ENCODE assay signal across 1 cellular context in genomic region chr2:43178055-43178598, GRCh38.
TF ChIP-seq lines count a peak whose summit lies in the region.

No MANE protein-coding gene starts in this region.

TF ChIP-seq in H1, 55 proteins besides CTCF, POLR2A, EP300 and RAD21 (continued from another document):
- TF ChIP-seq USF2 (IDR thresholded peaks at IDR 0.05; ENCODE audit: low read length) (no peak), JUN (IDR thresholded peaks at IDR 0.05; ENCODE audit: low read depth, low read length) (no peak), SIX5 (IDR thresholded peaks at IDR 0.05; ENCODE audit: low read depth, low read length) (no peak), SP1 (IDR thresholded peaks at IDR 0.05; ENCODE audit: low read depth, low read length) (no peak), CBX8 (IDR thresholded peaks at IDR 0.05; ENCODE audit: borderline replicate concordance, low read depth, low read length) (no peak)
